ENCODE assay signal across 11 cellular contexts in genomic region chr20:16069416-16070010, GRCh38.
DNase-seq lines count a peak whose midpoint lies in the region; ATAC-seq and TF ChIP-seq lines count a peak whose summit lies in the region.
"Had no signal": no experiment of that assay in that cellular context is flagged by ENCODE, and none has a peak within 500 bp of the region (broad histone marks: within the 10 kb centered on the region; RNA-seq: fewer than 3 reads in every experiment).

No MANE protein-coding gene starts in this region.

- TF ChIP-seq CTCF in WERI-Rb-1 (IDR thresholded peaks at IDR 0.05; ENCODE audit: low read depth, low read length) = no peak

- no peak overlapping the region for H3K4me3 Mint-ChIP-seq in T-helper 17 cell

- no peak for DNase-seq in T-helper 17 cell
- DNase-seq in WERI-Rb-1 = no peak
- DNase-seq in DMS 273 treated with DMSO at 0.1 percent for 48 hours (lab: John Stamatoyannopoulos, UW) = no peak
- DNase-seq in NCI-H2171 (lab: John Stamatoyannopoulos, UW) = no peak
- no peak for DNase-seq in activated gamma-delta T cell treated with Interleukin-2 at 50 U/mL for 16 hours
- DNase-seq: activated CD4-positive, CD25-positive, alpha-beta regulatory T cell treated with anti-CD3 and anti-CD28 coated beads, Interleukin-2, amount 50 U/mL, for 72 hours; islet precursor cell had no signal

- H3K36me3 ChIP-seq in WERI-Rb-1 = no peaks in the 10 kb centered on the region

- H3K4me3 ChIP-seq in WERI-Rb-1 (ENCODE audit: low read depth, low read length) = no peak overlapping the region

- H3K36me3 Mint-ChIP-seq in T-helper 17 cell (ENCODE audit: low read depth) = no peaks in the 10 kb centered on the region

- H3K27ac Mint-ChIP-seq in T-helper 17 cell = no peak overlapping the region

- ATAC-seq in GM18508 (IDR thresholded peaks at IDR 0.05; ENCODE audit: insufficient read depth, unreplicated experiment) (peak; percentile 96), GM21515 (IDR thresholded peaks at IDR 0.05; ENCODE audit: unreplicated experiment) (peak; percentile 92), HG03135 (IDR thresholded peaks at IDR 0.05; ENCODE audit: unreplicated experiment) (peak; percentile 95), T-helper 17 cell (peak; percentile 32)

- H3K9me3 ChIP-seq in T-helper 17 cell (ENCODE audit: control insufficient read depth, low read length, poor library complexity, severe bottlenecking) = no peaks in the 10 kb centered on the region
- no peaks in the 10 kb centered on the region for H3K9me3 ChIP-seq in WERI-Rb-1 (ENCODE audit: severe bottlenecking)

- no peaks in the 10 kb centered on the region for H3K4me1 Mint-ChIP-seq in T-helper 17 cell

- no peaks in the 10 kb centered on the region for H3K27me3 ChIP-seq in WERI-Rb-1 (ENCODE audit: insufficient read depth, low read depth, severe bottlenecking)

- H3K27me3 Mint-ChIP-seq in T-helper 17 cell = no peaks in the 10 kb centered on the region

- H3K27ac ChIP-seq in WERI-Rb-1 = no peak overlapping the region
- H3K27ac ChIP-seq: epithelial cell of prostate had no signal

Comparison
In these comparisons a context has a peak if more than half of its experiments do, and no peak if none do; other contexts are left out.
1. ATAC-seq: peak in every context shown above with its lines; median percentile 96 in GM18508; 95 in HG03135; 92 in GM21515; 32 in T-helper 17 cell.